ENCODE assay signal across 19 cellular contexts in genomic region chr1:16209847-16210407, GRCh38. TPM values are rescaled to one million over a fixed set of nuclear protein-coding genes. Genes with fewer than 3 reads are reported as not detected.
A peak's percentile ranks its signal among the peaks of the same experiment; 100 is the strongest.
DNase-seq lines count a peak whose midpoint lies in the region; ATAC-seq and TF ChIP-seq lines count a peak whose summit lies in the region.
"Had no signal": no experiment of that assay in that cellular context is flagged by ENCODE, and none has a peak within 500 bp of the region (broad histone marks: within the 10 kb centered on the region; RNA-seq: fewer than 3 reads in every experiment).

No MANE protein-coding gene starts in this region.

- TF ChIP-seq CTCF in epithelial cell of esophagus (IDR thresholded peaks at IDR 0.05; ENCODE audit: insufficient read depth, low read depth, low read length, missing control alignments): no peak
- no peak for TF ChIP-seq CTCF in neural crest cell (conservative IDR thresholded peaks at IDR 0.05)
- no peak for TF ChIP-seq CTCF in tibial nerve (IDR thresholded peaks at IDR 0.05)

- H3K9me3 ChIP-seq in adipocyte (ENCODE audit: control insufficient read depth, low read length) (no peaks in the 10 kb centered on the region), tibial nerve (no peaks in the 10 kb centered on the region)
- H3K9me3 ChIP-seq: BE2C had no signal

- 35 to 43% methylated on average over 6 to 9 of the region's 11 CpGs for WGBS in tibial nerve, 2 donors

- H3K27me3 Mint-ChIP-seq in neural crest cell (ENCODE audit: low read depth): peaks cover 8% of the 10 kb centered on the region

- no peak overlapping the region for H3K27ac Mint-ChIP-seq in neural crest cell (ENCODE audit: unreplicated experiment)
- H3K27ac Mint-ChIP-seq: activated CD8-positive, alpha-beta memory T cell treated with anti-CD3 and anti-CD28 coated beads, Interleukin-2, amount 10 ng/mL, durations not matched to agents 7 days and 5 days; HFFc6 had no signal

- H3K36me3 Mint-ChIP-seq in neural crest cell (ENCODE audit: low read depth): no peaks in the 10 kb centered on the region
- H3K36me3 Mint-ChIP-seq: activated CD8-positive, alpha-beta memory T cell treated with anti-CD3 and anti-CD28 coated beads, Interleukin-2, amount 10 ng/mL, durations not matched to agents 7 days and 5 days had no signal

- H3K4me3 ChIP-seq in adipocyte (ENCODE audit: low read length) (no peak overlapping the region), epithelial cell of esophagus (ENCODE audit: low read length) (peak overlapping the region; percentile 61), tibial nerve (no peak overlapping the region)

- no peaks in the 10 kb centered on the region for H3K9me3 Mint-ChIP-seq in neural crest cell
- H3K9me3 Mint-ChIP-seq: HFFc6 had no signal

- TF ChIP-seq POLR2A in tibial nerve (IDR thresholded peaks at IDR 0.05): no peak

- peaks cover 27% of the 10 kb centered on the region for H3K4me1 Mint-ChIP-seq in neural crest cell

- ATAC-seq in HG03095 (IDR thresholded peaks at IDR 0.05; ENCODE audit: unreplicated experiment) (no peak), GM19463 (IDR thresholded peaks at IDR 0.05; ENCODE audit: unreplicated experiment) (no peak)
- ATAC-seq: activated CD8-positive, alpha-beta memory T cell treated with anti-CD3 and anti-CD28 coated beads, Interleukin-2, amount 10 ng/mL, durations not matched to agents 7 days and 5 days had no signal

- H3K36me3 ChIP-seq in adipocyte (ENCODE audit: control insufficient read depth, insufficient read depth, low read length, severe bottlenecking) (no peaks in the 10 kb centered on the region), tibial nerve (peaks cover 0 to under 1% (median 0%) of the 10 kb centered on the region in 3 donors)
- H3K36me3 ChIP-seq: BE2C had no signal

- peak overlapping the region in 3 of 4 donors; percentile 13 to 77 (median 72) for H3K27ac ChIP-seq in tibial nerve

- H3K4me1 ChIP-seq in adipocyte (ENCODE audit: control insufficient read depth, insufficient read depth, low read length) (no peaks in the 10 kb centered on the region), tibial nerve (peaks cover 0 to 36% (median 5%) of the 10 kb centered on the region in 4 donors)

- H3K27me3 ChIP-seq in adipocyte (replicated peaks; ENCODE audit: control insufficient read depth, insufficient read depth, low read length): peaks cover 8% of the 10 kb centered on the region
- no peaks in the 10 kb centered on the region for H3K27me3 ChIP-seq in tibial nerve
- H3K27me3 ChIP-seq: BE2C had no signal

- peak overlapping the region; percentile 5 for H3K4me3 Mint-ChIP-seq in neural crest cell
- H3K4me3 Mint-ChIP-seq: activated CD8-positive, alpha-beta memory T cell treated with anti-CD3 and anti-CD28 coated beads, Interleukin-2, amount 10 ng/mL, durations not matched to agents 7 days and 5 days; HFFc6 had no signal

- no peak overlapping the region for H3K9ac ChIP-seq in adipocyte (ENCODE audit: low read length)

- DNase-seq in adipocyte (ENCODE audit: low read depth) (peak; percentile 16), epithelial cell of esophagus (ENCODE audit: low read depth) (no peak), neural crest cell (ENCODE audit: low read depth, low spot score) (no peak), tibial nerve (ENCODE audit: low spot score in 2 of 2) (no peak), EL (no peak), SIG-M5 treated with dmso at 0.1 percent for 504 hours (lab: John Stamatoyannopoulos, UW; ENCODE audit: unreplicated experiment) (no peak)
- DNase-seq: activated CD8-positive, alpha-beta memory T cell treated with anti-CD3 and anti-CD28 coated beads, Interleukin-2, amount 10 ng/mL, durations not matched to agents 7 days and 5 days; activated gamma-delta T cell; BE2C; cortex of kidney; GDM1; HFFc6; Karpas-422; NCI-H1048; NCI-H2081; NCI-H69; stimulated activated CD8-positive, alpha-beta memory T cell treated with anti-CD3 and anti-CD28 coated beads, Interleukin-4, amount 100 ng/mL, for 48 hours had no signal

- no peak for TF ChIP-seq EP300 in tibial nerve (IDR thresholded peaks at IDR 0.05)

RNA-seq across cellular contexts. Expression of gene ARHGEF19, which starts 2.5 kb away (rescaled TPM):
- total RNA-seq in neural crest cell: 7.7 and 9.0 TPM in 2 replicates
- 10 to 100 TPM in 2 of 4 donors, 1 to 10 TPM in 2; 7.8 to 19.3 (median 11.1) TPM for total RNA-seq in tibial nerve

RNA-seq across cellular contexts. Expression of gene CPLANE2, which starts 27.1 kb away (rescaled TPM):
- total RNA-seq in neural crest cell (11.4 and 11.8 TPM in 2 replicates), tibial nerve (10 to 100 TPM in 2 of 4 donors, 1 to 10 TPM in 2; 3.6 to 14.4 (median 9.6) TPM)

RNA-seq across cellular contexts. Expression of gene EPHA2, which starts 54.1 kb away (rescaled TPM):
- 21.7 and 25.0 TPM in 2 replicates for total RNA-seq in neural crest cell
- total RNA-seq in tibial nerve: 10 to 100 TPM; 30.0 to 66.9 (median 35.9) TPM
- total RNA-seq: activated CD8-positive, alpha-beta memory T cell treated with anti-CD3 and anti-CD28 coated beads, Interleukin-2, amount 10 ng/mL, durations not matched to agents 7 days and 5 days had no signal
